1 cellular context compared by ENCODE assay signal in the genomic region with DNA sequence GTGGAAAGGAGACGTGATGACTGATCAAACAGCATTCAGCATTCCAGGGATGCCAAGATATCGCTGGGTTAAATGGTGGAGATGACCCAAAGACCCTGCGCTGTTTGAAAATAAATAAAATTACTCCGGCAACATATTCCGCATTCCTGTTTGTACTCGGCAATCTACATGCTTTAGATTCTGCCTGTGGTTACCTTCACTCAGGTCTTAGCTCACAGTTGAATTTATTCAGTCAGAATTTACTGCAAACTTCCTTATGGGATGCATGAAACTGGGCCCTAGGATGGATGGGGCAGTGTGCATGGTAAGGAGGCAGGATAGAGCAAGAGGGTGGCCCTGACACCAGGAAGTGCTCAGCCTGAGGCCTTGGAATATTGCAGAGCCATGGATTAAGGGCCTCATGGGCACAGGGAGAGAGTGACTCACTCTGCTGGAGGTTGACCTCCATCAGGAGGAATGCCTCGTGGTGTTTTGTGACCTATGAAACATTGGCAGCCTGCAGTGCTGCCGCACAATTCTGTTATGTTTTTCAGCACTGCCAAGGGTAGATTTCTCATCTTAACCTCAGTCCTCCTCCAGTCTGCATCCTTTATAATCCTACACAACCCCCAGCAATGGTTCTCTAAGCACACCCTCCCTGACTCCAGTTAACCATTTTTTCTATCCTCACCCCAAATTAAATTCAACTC.
TF ChIP-seq lines count a peak whose summit lies in the region.

No MANE protein-coding gene starts in this region.

TF ChIP-seq in HepG2, 621 proteins besides CTCF, POLR2A, EP300 and RAD21 (continued from another document and continues in another):
- TF ChIP-seq, protein P1, sequence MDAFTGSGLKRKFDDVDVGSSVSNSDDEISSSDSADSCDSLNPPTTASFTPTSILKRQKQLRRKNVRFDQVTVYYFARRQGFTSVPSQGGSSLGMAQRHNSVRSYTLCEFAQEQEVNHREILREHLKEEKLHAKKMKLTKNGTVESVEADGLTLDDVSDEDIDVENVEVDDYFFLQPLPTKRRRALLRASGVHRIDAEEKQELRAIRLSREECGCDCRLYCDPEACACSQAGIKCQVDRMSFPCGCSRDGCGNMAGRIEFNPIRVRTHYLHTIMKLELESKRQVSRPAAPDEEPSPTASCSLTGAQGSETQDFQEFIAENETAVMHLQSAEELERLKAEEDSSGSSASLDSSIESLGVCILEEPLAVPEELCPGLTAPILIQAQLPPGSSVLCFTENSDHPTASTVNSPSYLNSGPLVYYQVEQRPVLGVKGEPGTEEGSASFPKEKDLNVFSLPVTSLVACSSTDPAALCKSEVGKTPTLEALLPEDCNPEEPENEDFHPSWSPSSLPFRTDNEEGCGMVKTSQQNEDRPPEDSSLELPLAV (CRISPR knock-in tag; conservative IDR thresholded peaks at IDR 0.05; ENCODE audit: low read depth), result no peak
- TF ChIP-seq, protein P2, sequence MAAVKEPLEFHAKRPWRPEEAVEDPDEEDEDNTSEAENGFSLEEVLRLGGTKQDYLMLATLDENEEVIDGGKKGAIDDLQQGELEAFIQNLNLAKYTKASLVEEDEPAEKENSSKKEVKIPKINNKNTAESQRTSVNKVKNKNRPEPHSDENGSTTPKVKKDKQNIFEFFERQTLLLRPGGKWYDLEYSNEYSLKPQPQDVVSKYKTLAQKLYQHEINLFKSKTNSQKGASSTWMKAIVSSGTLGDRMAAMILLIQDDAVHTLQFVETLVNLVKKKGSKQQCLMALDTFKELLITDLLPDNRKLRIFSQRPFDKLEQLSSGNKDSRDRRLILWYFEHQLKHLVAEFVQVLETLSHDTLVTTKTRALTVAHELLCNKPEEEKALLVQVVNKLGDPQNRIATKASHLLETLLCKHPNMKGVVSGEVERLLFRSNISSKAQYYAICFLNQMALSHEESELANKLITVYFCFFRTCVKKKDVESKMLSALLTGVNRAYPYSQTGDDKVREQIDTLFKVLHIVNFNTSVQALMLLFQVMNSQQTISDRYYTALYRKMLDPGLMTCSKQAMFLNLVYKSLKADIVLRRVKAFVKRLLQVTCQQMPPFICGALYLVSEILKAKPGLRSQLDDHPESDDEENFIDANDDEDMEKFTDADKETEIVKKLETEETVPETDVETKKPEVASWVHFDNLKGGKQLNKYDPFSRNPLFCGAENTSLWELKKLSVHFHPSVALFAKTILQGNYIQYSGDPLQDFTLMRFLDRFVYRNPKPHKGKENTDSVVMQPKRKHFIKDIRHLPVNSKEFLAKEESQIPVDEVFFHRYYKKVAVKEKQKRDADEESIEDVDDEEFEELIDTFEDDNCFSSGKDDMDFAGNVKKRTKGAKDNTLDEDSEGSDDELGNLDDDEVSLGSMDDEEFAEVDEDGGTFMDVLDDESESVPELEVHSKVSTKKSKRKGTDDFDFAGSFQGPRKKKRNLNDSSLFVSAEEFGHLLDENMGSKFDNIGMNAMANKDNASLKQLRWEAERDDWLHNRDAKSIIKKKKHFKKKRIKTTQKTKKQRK (IDR thresholded peaks at IDR 0.05; ENCODE audit: low read length), result no peak
- no peak for TF ChIP-seq XBP1 (CRISPR knock-in tag; IDR thresholded peaks at IDR 0.05)
- TF ChIP-seq, protein P3, sequence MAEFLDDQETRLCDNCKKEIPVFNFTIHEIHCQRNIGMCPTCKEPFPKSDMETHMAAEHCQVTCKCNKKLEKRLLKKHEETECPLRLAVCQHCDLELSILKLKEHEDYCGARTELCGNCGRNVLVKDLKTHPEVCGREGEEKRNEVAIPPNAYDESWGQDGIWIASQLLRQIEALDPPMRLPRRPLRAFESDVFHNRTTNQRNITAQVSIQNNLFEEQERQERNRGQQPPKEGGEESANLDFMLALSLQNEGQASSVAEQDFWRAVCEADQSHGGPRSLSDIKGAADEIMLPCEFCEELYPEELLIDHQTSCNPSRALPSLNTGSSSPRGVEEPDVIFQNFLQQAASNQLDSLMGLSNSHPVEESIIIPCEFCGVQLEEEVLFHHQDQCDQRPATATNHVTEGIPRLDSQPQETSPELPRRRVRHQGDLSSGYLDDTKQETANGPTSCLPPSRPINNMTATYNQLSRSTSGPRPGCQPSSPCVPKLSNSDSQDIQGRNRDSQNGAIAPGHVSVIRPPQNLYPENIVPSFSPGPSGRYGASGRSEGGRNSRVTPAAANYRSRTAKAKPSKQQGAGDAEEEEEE (CRISPR knock-in tag; IDR thresholded peaks at IDR 0.05; ENCODE audit: borderline replicate concordance), result no peak
- no peak for TF ChIP-seq HNF1A (IDR thresholded peaks at IDR 0.05; ENCODE audit: low read depth)
- no peak for TF ChIP-seq HNF1A (CRISPR knock-in tag; IDR thresholded peaks at IDR 0.05; ENCODE audit: borderline replicate concordance)
- 0 out of 2 replicates have a peak, but pooled peaks have one; percentile 64 for TF ChIP-seq ZNF670 (CRISPR knock-in tag; IDR thresholded peaks at IDR 0.05; ENCODE audit: borderline replicate concordance)
- TF ChIP-seq GABPB1 (CRISPR knock-in tag; IDR thresholded peaks at IDR 0.05), result peak; percentile 73
- peak; percentile 96 for TF ChIP-seq SALL1 (CRISPR knock-in tag; IDR thresholded peaks at IDR 0.05)
- TF ChIP-seq RFX1 (IDR thresholded peaks at IDR 0.05), result no peak
- TF ChIP-seq FOSL1 (CRISPR knock-in tag; IDR thresholded peaks at IDR 0.05; ENCODE audit: borderline replicate concordance), result peak; percentile 91
- no peak for TF ChIP-seq RORA (CRISPR knock-in tag; IDR thresholded peaks at IDR 0.05)
- TF ChIP-seq MAFK (conservative IDR thresholded peaks at IDR 0.05 in 1 of 2, IDR thresholded peaks at IDR 0.05 in 1 of 2; ENCODE audit: low read length in 2 of 2), result peak in 1 of 2 experiments; percentile 8; a peak in 1 of 4 replicates
- TF ChIP-seq GLI4 (CRISPR knock-in tag; IDR thresholded peaks at IDR 0.05; ENCODE audit: borderline replicate concordance), result 0 out of 2 replicates have a peak, but pooled peaks have one; percentile 48
- TF ChIP-seq FOXM1 (CRISPR knock-in tag; IDR thresholded peaks at IDR 0.05), result no peak
- TF ChIP-seq SAP130 (CRISPR knock-in tag; IDR thresholded peaks at IDR 0.05; ENCODE audit: low read depth), result peak; percentile 78
- TF ChIP-seq, protein P4, sequence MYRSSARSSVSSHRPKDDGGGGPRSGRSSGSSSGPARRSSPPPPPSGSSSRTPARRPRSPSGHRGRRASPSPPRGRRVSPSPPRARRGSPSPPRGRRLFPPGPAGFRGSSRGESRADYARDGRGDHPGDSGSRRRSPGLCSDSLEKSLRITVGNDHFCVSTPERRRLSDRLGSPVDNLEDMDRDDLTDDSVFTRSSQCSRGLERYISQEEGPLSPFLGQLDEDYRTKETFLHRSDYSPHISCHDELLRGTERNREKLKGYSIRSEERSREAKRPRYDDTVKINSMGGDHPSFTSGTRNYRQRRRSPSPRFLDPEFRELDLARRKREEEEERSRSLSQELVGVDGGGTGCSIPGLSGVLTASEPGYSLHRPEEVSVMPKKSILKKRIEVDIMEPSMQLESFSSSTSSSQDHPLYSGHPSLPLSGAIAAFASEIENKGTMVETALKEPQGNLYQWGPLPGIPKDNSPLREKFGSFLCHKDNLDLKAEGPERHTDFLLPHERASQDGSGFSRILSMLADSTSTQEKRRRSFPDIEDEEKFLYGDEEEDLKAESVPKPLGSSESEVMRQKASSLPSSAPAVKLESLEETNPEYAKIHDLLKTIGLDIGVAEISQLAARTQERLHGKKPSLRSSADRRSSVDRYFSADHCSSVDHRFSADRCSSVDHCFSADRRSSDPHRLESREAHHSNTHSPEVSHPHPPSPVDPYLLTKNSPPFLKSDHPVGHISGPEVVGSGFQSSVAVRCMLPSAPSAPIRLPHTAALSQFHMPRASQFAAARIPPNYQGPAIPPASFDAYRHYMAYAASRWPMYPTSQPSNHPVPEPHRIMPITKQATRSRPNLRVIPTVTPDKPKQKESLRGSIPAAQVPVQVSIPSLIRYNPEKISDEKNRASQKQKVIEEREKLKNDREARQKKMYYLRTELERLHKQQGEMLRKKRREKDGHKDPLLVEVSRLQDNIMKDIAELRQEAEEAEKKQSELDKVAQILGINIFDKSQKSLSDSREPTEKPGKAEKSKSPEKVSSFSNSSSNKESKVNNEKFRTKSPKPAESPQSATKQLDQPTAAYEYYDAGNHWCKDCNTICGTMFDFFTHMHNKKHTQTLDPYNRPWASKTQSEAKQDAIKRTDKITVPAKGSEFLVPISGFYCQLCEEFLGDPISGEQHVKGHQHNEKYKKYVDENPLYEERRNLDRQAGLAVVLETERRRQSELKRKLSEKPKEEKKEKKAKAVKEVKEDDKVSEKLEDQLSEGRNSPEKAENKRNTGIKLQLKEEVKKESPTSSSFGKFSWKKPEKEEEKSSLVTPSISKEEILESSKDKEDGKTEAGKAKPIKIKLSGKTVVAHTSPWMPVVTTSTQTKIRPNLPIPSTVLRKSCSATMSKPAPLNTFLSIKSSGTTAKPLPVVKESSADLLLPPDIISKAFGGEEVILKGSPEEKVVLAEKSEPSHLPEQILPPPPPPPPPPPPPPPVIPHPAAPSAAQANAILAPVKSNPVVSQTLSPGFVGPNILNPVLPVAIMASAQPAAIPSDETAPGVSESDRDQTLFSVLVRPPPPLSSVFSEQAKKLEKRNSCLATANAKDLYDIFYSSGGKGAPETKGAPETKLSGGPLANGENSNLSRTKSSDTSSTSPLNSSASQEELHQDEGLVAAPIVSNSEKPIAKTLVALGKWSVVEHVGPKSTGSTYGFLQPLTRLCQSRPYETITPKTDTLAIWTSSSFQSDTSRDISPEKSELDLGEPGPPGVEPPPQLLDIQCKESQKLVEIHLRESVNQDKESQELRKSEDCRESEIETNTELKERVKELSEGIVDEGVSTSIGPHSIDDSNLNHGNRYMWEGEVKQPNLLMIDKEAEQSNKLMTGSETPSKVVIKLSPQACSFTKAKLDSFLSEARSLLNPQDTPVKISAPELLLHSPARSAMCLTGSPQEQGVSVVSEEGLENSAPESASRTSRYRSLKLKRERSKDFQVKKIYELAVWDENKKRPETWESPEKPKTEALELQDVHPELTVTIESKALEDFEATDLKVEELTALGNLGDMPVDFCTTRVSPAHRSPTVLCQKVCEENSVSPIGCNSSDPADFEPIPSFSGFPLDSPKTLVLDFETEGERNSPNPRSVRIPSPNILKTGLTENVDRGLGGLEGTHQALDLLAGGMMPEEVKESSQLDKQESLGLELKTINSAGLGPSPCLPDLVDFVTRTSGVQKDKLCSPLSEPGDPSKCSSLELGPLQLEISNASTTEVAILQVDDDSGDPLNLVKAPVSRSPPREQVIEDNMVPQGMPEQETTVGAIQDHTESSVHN (CRISPR knock-in tag; IDR thresholded peaks at IDR 0.05), result no peak
- TF ChIP-seq NCOA2 (CRISPR knock-in tag; IDR thresholded peaks at IDR 0.05), result peak; percentile 75
- no peak for TF ChIP-seq AGO2 (optimal IDR thresholded peaks at IDR 0.05; ENCODE audit: low read depth, low read length)
- TF ChIP-seq HNRNPL (IDR thresholded peaks at IDR 0.05; ENCODE audit: low read depth, low read length), result no peak
- TF ChIP-seq PHB2 (IDR thresholded peaks at IDR 0.05; ENCODE audit: partially characterized antibody), result no peak
- TF ChIP-seq PITX1 (CRISPR knock-in tag; IDR thresholded peaks at IDR 0.05), result peak; percentile 92
- no peak for TF ChIP-seq MYNN (CRISPR knock-in tag; IDR thresholded peaks at IDR 0.05; ENCODE audit: low read depth)
- no peak for TF ChIP-seq FLYWCH1 (CRISPR knock-in tag; IDR thresholded peaks at IDR 0.05)
- no peak for TF ChIP-seq PCBP1 (IDR thresholded peaks at IDR 0.05; ENCODE audit: borderline replicate concordance, low read depth, low read length)
- TF ChIP-seq POGZ (CRISPR knock-in tag; IDR thresholded peaks at IDR 0.05), result peak; percentile 95
- TF ChIP-seq RFX5 (IDR thresholded peaks at IDR 0.05; ENCODE audit: low read depth, low read length), result no peak
- TF ChIP-seq, protein P5, sequence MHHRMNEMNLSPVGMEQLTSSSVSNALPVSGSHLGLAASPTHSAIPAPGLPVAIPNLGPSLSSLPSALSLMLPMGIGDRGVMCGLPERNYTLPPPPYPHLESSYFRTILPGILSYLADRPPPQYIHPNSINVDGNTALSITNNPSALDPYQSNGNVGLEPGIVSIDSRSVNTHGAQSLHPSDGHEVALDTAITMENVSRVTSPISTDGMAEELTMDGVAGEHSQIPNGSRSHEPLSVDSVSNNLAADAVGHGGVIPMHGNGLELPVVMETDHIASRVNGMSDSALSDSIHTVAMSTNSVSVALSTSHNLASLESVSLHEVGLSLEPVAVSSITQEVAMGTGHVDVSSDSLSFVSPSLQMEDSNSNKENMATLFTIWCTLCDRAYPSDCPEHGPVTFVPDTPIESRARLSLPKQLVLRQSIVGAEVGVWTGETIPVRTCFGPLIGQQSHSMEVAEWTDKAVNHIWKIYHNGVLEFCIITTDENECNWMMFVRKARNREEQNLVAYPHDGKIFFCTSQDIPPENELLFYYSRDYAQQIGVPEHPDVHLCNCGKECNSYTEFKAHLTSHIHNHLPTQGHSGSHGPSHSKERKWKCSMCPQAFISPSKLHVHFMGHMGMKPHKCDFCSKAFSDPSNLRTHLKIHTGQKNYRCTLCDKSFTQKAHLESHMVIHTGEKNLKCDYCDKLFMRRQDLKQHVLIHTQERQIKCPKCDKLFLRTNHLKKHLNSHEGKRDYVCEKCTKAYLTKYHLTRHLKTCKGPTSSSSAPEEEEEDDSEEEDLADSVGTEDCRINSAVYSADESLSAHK (CRISPR knock-in tag; IDR thresholded peaks at IDR 0.05; ENCODE audit: borderline replicate concordance), result no peak
- TF ChIP-seq ARNT (IDR thresholded peaks at IDR 0.05), result no peak
- TF ChIP-seq FOXJ3 (CRISPR knock-in tag; IDR thresholded peaks at IDR 0.05; ENCODE audit: borderline replicate concordance), result peak; percentile 81; the same call in 1 of the 2 replicates
